15 cellular contexts compared by ENCODE assay signal in the genomic region with DNA sequence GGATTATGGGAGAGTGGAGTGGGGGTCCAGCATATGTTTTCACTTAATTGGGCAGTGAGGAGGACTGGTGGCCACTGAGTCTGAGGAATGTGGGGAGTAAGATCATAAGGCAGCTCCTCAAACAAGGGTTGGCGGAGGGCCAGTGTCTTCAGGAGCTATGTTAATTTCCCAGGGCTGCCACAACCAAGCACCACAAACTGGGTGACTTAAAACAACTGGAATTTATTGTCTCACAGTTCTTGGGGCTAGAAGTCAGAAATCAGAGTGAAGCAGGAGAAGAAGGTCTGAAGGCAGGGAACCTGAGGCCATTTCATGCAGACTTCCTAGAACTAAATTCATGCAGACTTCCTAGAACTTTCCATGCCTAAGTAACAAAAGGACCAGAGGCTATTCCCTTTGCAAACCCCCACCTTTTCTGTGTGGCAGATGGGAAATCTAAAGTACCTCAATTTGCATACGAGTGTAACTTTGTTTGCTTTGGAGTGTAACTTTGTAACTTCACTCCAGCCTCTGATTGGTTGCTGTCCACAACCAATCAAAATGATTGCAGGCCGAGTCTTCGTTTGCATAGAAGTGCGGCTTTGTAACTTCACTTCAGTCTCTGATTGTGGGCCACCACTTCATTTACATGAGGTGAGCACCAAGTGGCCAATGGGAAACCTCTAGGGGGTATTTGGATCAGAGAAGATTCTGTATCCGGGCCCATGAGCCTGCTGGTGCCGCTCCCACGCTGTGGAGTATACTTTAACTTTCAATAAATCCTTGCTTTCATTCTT. TPM values are rescaled to one million over a fixed set of nuclear protein-coding genes. Genes with fewer than 3 reads are reported as not detected.
DNase-seq lines count a peak whose midpoint lies in the region; ATAC-seq and TF ChIP-seq lines count a peak whose summit lies in the region.
"Had no signal": no experiment of that assay in that cellular context is flagged by ENCODE, and none has a peak within 500 bp of the region (broad histone marks: within the 10 kb centered on the region; RNA-seq: fewer than 3 reads in every experiment).

No MANE protein-coding gene starts in this region.

- ATAC-seq in GM23338 (peak; percentile 80), left colon (no peak), HG03354 (IDR thresholded peaks at IDR 0.05; ENCODE audit: poor library complexity, severe bottlenecking, unreplicated experiment) (no peak)
- ATAC-seq: gastroesophageal sphincter, mucosa of descending colon had no signal

- peaks cover 3% of the 10 kb centered on the region; the same call in 1 of the 3 replicates for H3K9me3 Mint-ChIP-seq in GM23338
- H3K9me3 Mint-ChIP-seq: stimulated activated naive CD8-positive, alpha-beta T cell treated with anti-CD3 and anti-CD28 coated beads, Interleukin-15, Interleukin-2, amounts not matched to agents 100 ng/mL and 50 ng/mL, for 24 hours; T-helper 1 cell treated with Interleukin-12 subunit alpha and Interleukin-12 subunit beta and Interleukin-4 antibody, amounts not matched to agents 30 μg/mL and 1 μg/mL, for 36 hours had no signal

- H3F3A ChIP-seq in GM23338 (replicated peaks; ENCODE audit: low read depth): no peaks in the 10 kb centered on the region

- H3K36me3 Mint-ChIP-seq in GM23338 (ENCODE audit: low read depth): peaks cover 3% of the 10 kb centered on the region; the same call in 2 of the 3 replicates

- TF ChIP-seq CTCF in GM23338 (conservative IDR thresholded peaks at IDR 0.05; ENCODE audit: low read depth in 2 of 2): no peak

- H3K36me3 ChIP-seq in GM23338 (ENCODE audit: insufficient read depth): no peaks in the 10 kb centered on the region
- H3K36me3 ChIP-seq: gastroesophageal sphincter had no signal

- H3K9me2 ChIP-seq in GM23338 (ENCODE audit: insufficient read depth): peaks cover 15% of the 10 kb centered on the region; the same call in 1 of the 2 replicates

- peaks cover 30% of the 10 kb centered on the region for H3K4me1 Mint-ChIP-seq in GM23338

- H3K4me3 Mint-ChIP-seq in GM23338: no peak overlapping the region; the same call in 2 of the 3 replicates
- H3K4me3 Mint-ChIP-seq: stimulated activated naive CD8-positive, alpha-beta T cell treated with anti-CD3 and anti-CD28 coated beads, Interleukin-15, Interleukin-2, amounts not matched to agents 100 ng/mL and 50 ng/mL, for 24 hours; T-helper 1 cell treated with Interleukin-12 subunit alpha and Interleukin-12 subunit beta and Interleukin-4 antibody, amounts not matched to agents 30 μg/mL and 1 μg/mL, for 36 hours had no signal

- H3K4me1 ChIP-seq in GM23338 (ENCODE audit: insufficient read depth): peaks cover 22% of the 10 kb centered on the region

- no peak overlapping the region for H2AFZ ChIP-seq in GM23338

- DNase-seq in GM23338 (ENCODE audit: low spot score) (peak; percentile 74), RPMI7951 (ENCODE audit: low read depth) (peak; percentile 95), fibroblast of peridontal ligament (ENCODE audit: extremely low read depth) (peak; percentile 93), skeletal muscle cell (ENCODE audit: low read depth) (peak; percentile 80), left colon (no peak), RPMI8226 (no peak)
- DNase-seq in stimulated activated CD4-positive, alpha-beta T cell treated with anti-CD3 and anti-CD28 coated beads, Interleukin-2, amount 100 ng/mL, for 48 hours: no peak
- DNase-seq: aorta; GF-D8; mucosa of descending colon; stimulated activated CD4-positive, alpha-beta T cell treated with anti-CD3 and anti-CD28 coated beads, Interleukin-15, amount 100 ng/mL, for 24 hours had no signal

- H3K27ac Mint-ChIP-seq in GM23338: no peak overlapping the region
- H3K27ac Mint-ChIP-seq: stimulated activated naive CD8-positive, alpha-beta T cell treated with anti-CD3 and anti-CD28 coated beads, Interleukin-15, Interleukin-2, amounts not matched to agents 100 ng/mL and 50 ng/mL, for 24 hours; T-helper 1 cell treated with Interleukin-12 subunit alpha and Interleukin-12 subunit beta and Interleukin-4 antibody, amounts not matched to agents 30 μg/mL and 1 μg/mL, for 36 hours had no signal

- no peaks in the 10 kb centered on the region for H3K79me2 ChIP-seq in GM23338 (replicated peaks; ENCODE audit: insufficient read depth)

- no peaks in the 10 kb centered on the region for H4K20me1 ChIP-seq in GM23338 (replicated peaks; ENCODE audit: insufficient read depth)

- no peak overlapping the region for H3K4me3 ChIP-seq in GM23338
- no peak overlapping the region for H3K4me3 ChIP-seq in skeletal muscle cell (ENCODE audit: low read depth, low read length)
- H3K4me3 ChIP-seq: gastroesophageal sphincter, mucosa of descending colon had no signal

- peak overlapping the region; percentile 21; the same call in 1 of the 2 replicates for H3K4me2 ChIP-seq in GM23338

- peak overlapping the region; percentile 18; the same call in 1 of the 2 replicates for H3K27ac ChIP-seq in GM23338 (ENCODE audit: low read depth)
- H3K27ac ChIP-seq: gastroesophageal sphincter had no signal

- H3K27me3 Mint-ChIP-seq in GM23338 (ENCODE audit: insufficient read depth, low read depth, poor library complexity): no peaks in the 10 kb centered on the region

- intact Hi-C loops in left colon (cut with DNase I, micrococcal nuclease): no loop called here

- H3K27me3 ChIP-seq in GM23338 (ENCODE audit: insufficient read depth): no peaks in the 10 kb centered on the region
- H3K27me3 ChIP-seq: gastroesophageal sphincter had no signal

TF ChIP-seq in GM23338, 12 proteins besides CTCF, POLR2A, EP300 and RAD21:
- TF ChIP-seq ZNF462 (CRISPR knock-in tag; IDR thresholded peaks at IDR 0.05) (peak; percentile 67), NANOG (IDR thresholded peaks at IDR 0.05; ENCODE audit: borderline replicate concordance) (no peak)

RNA-seq across cellular contexts. Expression of gene ZBED5, which starts 50.5 kb away (rescaled TPM):
- 53.9 and 54.1 TPM in 2 replicates for total RNA-seq in GM23338 (2014; rRNA removed; shearing (Covaris generic))
- polyA plus RNA-seq in GM23338 (2016; fragmentation: Nextera tagmentation; extraction: Ambion mirVana): 56.1 and 56.3 TPM in 2 replicates
- 29.1 and 43.0 TPM in 2 replicates for total RNA-seq in RPMI7951 (2014; rRNA removed; shearing (Covaris generic))
- 10 to 100 TPM; 36.9 to 37.5 TPM for total RNA-seq in left colon

Comparison
In these comparisons a context has a peak if more than half of its experiments do, and no peak if none do; other contexts are left out.
1. DNase-seq: peak in GM23338 (single experiment), RPMI7951 (single experiment), fibroblast of peridontal ligament (single experiment) and skeletal muscle cell (single experiment); none in stimulated activated CD4-positive, alpha-beta T cell treated with anti-CD3 and anti-CD28 coated beads, Interleukin-2, amount 100 ng/mL, for 48 hours (0 of 2), left colon (0 of 2) and RPMI8226 (single experiment).